ENCODE assay signal across 8 cellular contexts in genomic region chr7:85931919-85932318, GRCh38.
"Had no signal": no experiment of that assay in that cellular context is flagged by ENCODE, and none has a peak within 500 bp of the region (broad histone marks: within the 10 kb centered on the region; RNA-seq: fewer than 3 reads in every experiment).

No MANE protein-coding gene starts in this region.

- ATAC-seq: HepG2 had no signal

- FAIRE-seq: HepG2, HTR-8/SVneo had no signal

- H3K9ac ChIP-seq: KMS-11 had no signal

- DNase-seq: IMR-90, KBM-7, KG1 had no signal

- H3K4me1 Mint-ChIP-seq: IgD-negative memory B cell had no signal

- H3K36me3 Mint-ChIP-seq: IgD-negative memory B cell had no signal

- H3K27ac Mint-ChIP-seq: IgD-negative memory B cell had no signal

- H3K27me3 Mint-ChIP-seq: IgD-negative memory B cell had no signal

- H3K27ac ChIP-seq: HL-60, KMS-11 had no signal

- H3K4me3 Mint-ChIP-seq: IgD-negative memory B cell had no signal

- H3K4me2 ChIP-seq: KMS-11 had no signal
